ENCODE assay signal across 15 cellular contexts in the genomic region with DNA sequence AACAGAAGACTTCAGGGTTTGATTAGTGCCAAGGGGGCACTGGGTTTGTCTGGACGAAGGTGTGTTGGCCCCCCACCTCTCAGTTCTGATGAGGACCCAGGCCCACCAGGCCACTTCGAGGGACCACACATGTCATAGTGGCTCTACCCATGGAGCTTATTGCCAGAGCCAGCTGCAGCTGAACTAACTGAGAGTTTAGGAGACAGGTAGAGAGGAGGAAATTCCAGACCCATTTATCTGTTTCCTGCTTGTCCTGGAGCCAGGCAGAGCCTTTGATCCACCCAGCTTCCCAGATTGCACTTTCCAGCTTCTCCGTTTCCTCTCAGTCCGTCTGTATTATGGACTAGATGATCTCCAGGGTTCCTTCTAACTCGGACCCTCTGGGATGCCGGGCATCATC. TPM values are rescaled to one million over a fixed set of nuclear protein-coding genes. Genes with fewer than 3 reads are reported as not detected.
DNase-seq lines count a peak whose midpoint lies in the region; ATAC-seq, FAIRE-seq and TF ChIP-seq lines count a peak whose summit lies in the region.
"Had no signal": no experiment of that assay in that cellular context is flagged by ENCODE, and none has a peak within 500 bp of the region (broad histone marks: within the 10 kb centered on the region; RNA-seq: fewer than 3 reads in every experiment).

No MANE protein-coding gene starts in this region.

- TF ChIP-seq POLR2A in gastroesophageal sphincter (IDR thresholded peaks at IDR 0.05), result no peak

- no peak overlapping the region for H3K27ac ChIP-seq in gastroesophageal sphincter

- peaks cover 0 to 9% (median 0%) of the 10 kb centered on the region in 3 donors for H3K4me1 ChIP-seq in gastroesophageal sphincter

- H3K4me3 ChIP-seq in bronchial epithelial cell (ENCODE audit: low read depth, low read length) (no peak overlapping the region), gastroesophageal sphincter (no peak overlapping the region)

- no peaks in the 10 kb centered on the region for H3K27me3 Mint-ChIP-seq in IgD-negative memory B cell

- H3K4me1 Mint-ChIP-seq in IgD-negative memory B cell, result peaks cover 0 to 11% (median 4%) of the 10 kb centered on the region in 3 donors

- intact Hi-C loops in left colon (cut with DNase I, micrococcal nuclease), result no loop called here

- no peaks in the 10 kb centered on the region for H3K9me3 Mint-ChIP-seq in IgD-negative memory B cell
- H3K9me3 Mint-ChIP-seq: HFFc6 had no signal

- H3K4me3 Mint-ChIP-seq in IgD-negative memory B cell, result no peak overlapping the region
- H3K4me3 Mint-ChIP-seq: HFFc6 had no signal

- TF ChIP-seq CTCF in bronchial epithelial cell (IDR thresholded peaks at IDR 0.05; ENCODE audit: insufficient read depth, low read length, severe bottlenecking), result no peak
- no peak for TF ChIP-seq CTCF in gastroesophageal sphincter (IDR thresholded peaks at IDR 0.05)

- no peak for TF ChIP-seq EP300 in gastroesophageal sphincter (IDR thresholded peaks at IDR 0.05)

- H3K36me3 Mint-ChIP-seq in IgD-negative memory B cell, result peaks cover 6% of the 10 kb centered on the region

- 68 to 75% methylated on average over 4 to 5 of the region's 6 CpGs for WGBS in gastroesophageal sphincter (ENCODE audit: low coverage in 1 of 2), 2 donors

- H3K36me3 ChIP-seq in bronchial epithelial cell (ENCODE audit: control insufficient read depth, insufficient read depth, low read length) (no peaks in the 10 kb centered on the region), gastroesophageal sphincter (no peaks in the 10 kb centered on the region)

- FAIRE-seq in bronchial epithelial cell (lab: Jason Lieb, UNC), result no peak
- FAIRE-seq: H54, RCC 7860 had no signal

- DNase-seq in bronchial epithelial cell (ENCODE audit: low read depth), result peak; percentile 39
- peak in 1 of 2 donors; percentile 33 for DNase-seq in left colon
- no peak for DNase-seq in NCI-H187 (lab: John Stamatoyannopoulos, UW)
- no peak for DNase-seq in RPMI8226
- DNase-seq in NCI-H345 (lab: John Stamatoyannopoulos, UW), result no peak
- DNase-seq: COR-L47, HFFc6, NCI-H1105 treated with DMSO at 0.1 percent for 48 hours, NCI-H187 treated with DMSO at 0.1 percent for 48 hours, NCI-H446 treated with DMSO at 0.1 percent for 48 hours, SIG-M5 had no signal

- H3K27me3 ChIP-seq in bronchial epithelial cell (ENCODE audit: control insufficient read depth, insufficient read depth, low read length) (no peaks in the 10 kb centered on the region), gastroesophageal sphincter (no peaks in the 10 kb centered on the region)

- ATAC-seq in left colon, result peak; percentile 85
- no peak for ATAC-seq in gastroesophageal sphincter

- no peaks in the 10 kb centered on the region for H3K9me3 ChIP-seq in gastroesophageal sphincter

- H3K27ac Mint-ChIP-seq in IgD-negative memory B cell, result peak overlapping the region in 2 of 3 donors; percentile 66 to 76
- H3K27ac Mint-ChIP-seq: HFFc6 had no signal

RNA-seq across cellular contexts. Expression of a gene that starts 20.9 kb away (rescaled TPM):
- polyA plus RNA-seq in IgD-negative memory B cell, result 2.0 TPM
- 1.6 and 2.2 TPM in 2 replicates for total RNA-seq in bronchial epithelial cell
- total RNA-seq in left colon, result 1 to 10 TPM; 6.8 to 8.9 TPM
- total RNA-seq in gastroesophageal sphincter, result 1 to 10 TPM; 2.7 to 4.6 (median 3.9) TPM

RNA-seq across cellular contexts. Expression of a gene that starts 31.7 kb away (rescaled TPM):
- polyA plus RNA-seq in IgD-negative memory B cell, result 24.3 TPM
- 26.5 and 28.7 TPM in 2 replicates for total RNA-seq in bronchial epithelial cell
- total RNA-seq in left colon, result 10 to 100 TPM; 33.1 to 38.4 TPM
- 10 to 100 TPM; 23.8 to 33.5 (median 28.8) TPM for total RNA-seq in gastroesophageal sphincter
